Comparison of ENCODE assay signal across 11 cellular contexts in genomic region chr2:215749092-215749957, GRCh38.
DNase-seq lines count a peak whose midpoint lies in the region; ATAC-seq lines count a peak whose summit lies in the region.
"Had no signal": no experiment of that assay in that cellular context is flagged by ENCODE, and none has a peak within 500 bp of the region (broad histone marks: within the 10 kb centered on the region; RNA-seq: fewer than 3 reads in every experiment).

No MANE protein-coding gene starts in this region.

- in situ Hi-C loops in Caki2 (cut with HindIII; ENCODE audit: low pct_unique_long_range_greater_than_20kb, low sequenced_read_pairs): no loop called here

- ATAC-seq in left ventricle myocardium superior (peak; percentile 86), HG02678 (IDR thresholded peaks at IDR 0.05; ENCODE audit: unreplicated experiment) (no peak)

- DNase-seq in Caki2 (ENCODE audit: low read depth) (peak; percentile 35), amniotic epithelial cell (ENCODE audit: low read depth) (peak; percentile 58), left ventricle myocardium superior (peak; percentile 76), renal cortical epithelial cell (ENCODE audit: low read depth) (peak; percentile 76), NCI-H2196 (lab: John Stamatoyannopoulos, UW; ENCODE audit: unreplicated experiment) (no peak), NCI-H2081 treated with DMSO at 0.1 percent for 48 hours (lab: John Stamatoyannopoulos, UW) (no peak), GDM1 (lab: John Stamatoyannopoulos, UW) (no peak)
- DNase-seq: CD4-positive, alpha-beta T cell; NCI-H524; T-helper 2 cell had no signal

- intact Hi-C loops in left ventricle myocardium superior (cut with micrococcal nuclease): no loop called here

Comparison
In these comparisons a context has a peak if more than half of its experiments do, and no peak if none do; other contexts are left out.
1. DNase-seq: peak in Caki2 (single experiment), amniotic epithelial cell (single experiment), left ventricle myocardium superior (single experiment) and renal cortical epithelial cell (single experiment); none in NCI-H2196 (single experiment), NCI-H2081 treated with DMSO at 0.1 percent for 48 hours (single experiment) and GDM1 (single experiment).